ENCODE assay signal across 1 cellular context in the genomic region with DNA sequence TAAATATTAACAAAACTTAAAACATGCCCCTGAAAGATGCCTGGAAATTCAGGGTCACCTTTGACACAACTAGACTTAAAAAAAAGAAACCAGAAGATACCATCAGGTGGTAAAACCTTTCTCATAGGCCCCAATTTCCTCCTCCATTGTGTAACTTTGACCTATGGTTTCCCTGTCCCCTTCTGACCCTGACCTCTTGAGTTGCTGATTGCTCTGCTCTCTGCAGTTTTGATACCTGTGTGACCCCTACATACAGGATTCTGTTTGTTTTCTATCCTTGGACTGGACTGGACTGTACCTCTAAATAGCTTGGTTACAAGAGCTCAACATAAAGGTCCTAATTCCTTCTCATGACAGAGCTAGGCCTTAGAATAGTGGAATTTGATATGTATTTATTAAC.
A peak's percentile ranks its signal among the peaks of the same experiment; 100 is the strongest.
TF ChIP-seq lines count a peak whose summit lies in the region.

No MANE protein-coding gene starts in this region.

TF ChIP-seq in HepG2, 621 proteins besides CTCF, POLR2A, EP300 and RAD21 (continued from another document and continues in another):
- TF ChIP-seq, protein P1, sequence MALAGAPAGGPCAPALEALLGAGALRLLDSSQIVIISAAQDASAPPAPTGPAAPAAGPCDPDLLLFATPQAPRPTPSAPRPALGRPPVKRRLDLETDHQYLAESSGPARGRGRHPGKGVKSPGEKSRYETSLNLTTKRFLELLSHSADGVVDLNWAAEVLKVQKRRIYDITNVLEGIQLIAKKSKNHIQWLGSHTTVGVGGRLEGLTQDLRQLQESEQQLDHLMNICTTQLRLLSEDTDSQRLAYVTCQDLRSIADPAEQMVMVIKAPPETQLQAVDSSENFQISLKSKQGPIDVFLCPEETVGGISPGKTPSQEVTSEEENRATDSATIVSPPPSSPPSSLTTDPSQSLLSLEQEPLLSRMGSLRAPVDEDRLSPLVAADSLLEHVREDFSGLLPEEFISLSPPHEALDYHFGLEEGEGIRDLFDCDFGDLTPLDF (CRISPR knock-in tag; IDR thresholded peaks at IDR 0.05): no peak
- TF ChIP-seq POLR2AphosphoS5 (IDR thresholded peaks at IDR 0.05; ENCODE audit: low read depth, low read length) (no peak), DNMT1 (CRISPR knock-in tag; IDR thresholded peaks at IDR 0.05) (no peak), SALL1 (CRISPR knock-in tag; IDR thresholded peaks at IDR 0.05) (peak; percentile 68; the same call in 1 of the 2 replicates), TBX3 (IDR thresholded peaks at IDR 0.05; ENCODE audit: borderline replicate concordance) (no peak), ZNF253 (CRISPR knock-in tag; IDR thresholded peaks at IDR 0.05; ENCODE audit: borderline replicate concordance) (no peak), ZNF263 (CRISPR knock-in tag; IDR thresholded peaks at IDR 0.05) (no peak), NR2F1 (CRISPR knock-in tag; IDR thresholded peaks at IDR 0.05) (peak; percentile 86 to 98), ELF3 (CRISPR knock-in tag; IDR thresholded peaks at IDR 0.05) (peak; percentile 51), ZEB1 (IDR thresholded peaks at IDR 0.05; ENCODE audit: insufficient replicate concordance, low read depth) (no peak), ONECUT2 (CRISPR knock-in tag; IDR thresholded peaks at IDR 0.05) (no peak), NR2F6 (IDR thresholded peaks at IDR 0.05) (peak; percentile 97), NR2F6 (CRISPR knock-in tag; IDR thresholded peaks at IDR 0.05) (peak; percentile 97), CEBPG (CRISPR knock-in tag; IDR thresholded peaks at IDR 0.05) (peak; percentile 70), ZNF333 (CRISPR knock-in tag; IDR thresholded peaks at IDR 0.05; ENCODE audit: borderline replicate concordance) (no peak), POGZ (CRISPR knock-in tag; IDR thresholded peaks at IDR 0.05) (peak; percentile 85), SOX6 (IDR thresholded peaks at IDR 0.05) (no peak), SOX6 (CRISPR knock-in tag; IDR thresholded peaks at IDR 0.05) (peak; percentile 74), ZNF558 (CRISPR knock-in tag; IDR thresholded peaks at IDR 0.05; ENCODE audit: borderline replicate concordance) (no peak), ZNF644 (CRISPR knock-in tag; IDR thresholded peaks at IDR 0.05; ENCODE audit: low read depth) (peak; percentile 78; the same call in 1 of the 2 replicates), ZNF282 (IDR thresholded peaks at IDR 0.05; ENCODE audit: partially characterized antibody) (no peak), BCL6 (CRISPR knock-in tag; IDR thresholded peaks at IDR 0.05) (peak; percentile 66; the same call in 1 of the 2 replicates), TCF7 (IDR thresholded peaks at IDR 0.05; ENCODE audit: low read depth) (0 out of 2 replicates have a peak, but pooled peaks have one; percentile 18), ZMAT3 (CRISPR knock-in tag; conservative IDR thresholded peaks at IDR 0.05) (no peak), THAP11 (CRISPR knock-in tag; IDR thresholded peaks at IDR 0.05) (0 out of 2 replicates have a peak, but pooled peaks have one; percentile 19), ZNF616 (CRISPR knock-in tag; IDR thresholded peaks at IDR 0.05; ENCODE audit: low read depth) (no peak), ZSCAN25 (CRISPR knock-in tag; IDR thresholded peaks at IDR 0.05) (no peak), KLF16 (CRISPR knock-in tag; IDR thresholded peaks at IDR 0.05) (0 out of 4 replicates have a peak, but pooled peaks of 1 of the 2 experiments have one; percentile 28), TMF1 (CRISPR knock-in tag; IDR thresholded peaks at IDR 0.05; ENCODE audit: low read depth) (no peak), TEAD2 (CRISPR knock-in tag; IDR thresholded peaks at IDR 0.05) (no peak), RXRA (CRISPR knock-in tag; IDR thresholded peaks at IDR 0.05) (no peak; the same call in 1 of the 2 replicates), FOXJ3 (CRISPR knock-in tag; IDR thresholded peaks at IDR 0.05; ENCODE audit: borderline replicate concordance) (peak; percentile 26; the same call in 1 of the 2 replicates), HNF4G (IDR thresholded peaks at IDR 0.05; ENCODE audit: borderline replicate concordance, low read depth, low read length) (peak; percentile 70), HNF4G (CRISPR knock-in tag; IDR thresholded peaks at IDR 0.05; ENCODE audit: borderline replicate concordance, low read depth) (0 out of 2 replicates have a peak, but pooled peaks have one; percentile 61), SYNCRIP (IDR thresholded peaks at IDR 0.05; ENCODE audit: insufficient read depth, low read depth, low read length) (no peak), ZNF383 (CRISPR knock-in tag; IDR thresholded peaks at IDR 0.05; ENCODE audit: borderline replicate concordance) (no peak)
- TF ChIP-seq, protein P2, sequence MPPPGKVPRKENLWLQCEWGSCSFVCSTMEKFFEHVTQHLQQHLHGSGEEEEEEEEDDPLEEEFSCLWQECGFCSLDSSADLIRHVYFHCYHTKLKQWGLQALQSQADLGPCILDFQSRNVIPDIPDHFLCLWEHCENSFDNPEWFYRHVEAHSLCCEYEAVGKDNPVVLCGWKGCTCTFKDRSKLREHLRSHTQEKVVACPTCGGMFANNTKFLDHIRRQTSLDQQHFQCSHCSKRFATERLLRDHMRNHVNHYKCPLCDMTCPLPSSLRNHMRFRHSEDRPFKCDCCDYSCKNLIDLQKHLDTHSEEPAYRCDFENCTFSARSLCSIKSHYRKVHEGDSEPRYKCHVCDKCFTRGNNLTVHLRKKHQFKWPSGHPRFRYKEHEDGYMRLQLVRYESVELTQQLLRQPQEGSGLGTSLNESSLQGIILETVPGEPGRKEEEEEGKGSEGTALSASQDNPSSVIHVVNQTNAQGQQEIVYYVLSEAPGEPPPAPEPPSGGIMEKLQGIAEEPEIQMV (CRISPR knock-in tag; IDR thresholded peaks at IDR 0.05; ENCODE audit: low read depth): no peak
- TF ChIP-seq, protein P3, sequence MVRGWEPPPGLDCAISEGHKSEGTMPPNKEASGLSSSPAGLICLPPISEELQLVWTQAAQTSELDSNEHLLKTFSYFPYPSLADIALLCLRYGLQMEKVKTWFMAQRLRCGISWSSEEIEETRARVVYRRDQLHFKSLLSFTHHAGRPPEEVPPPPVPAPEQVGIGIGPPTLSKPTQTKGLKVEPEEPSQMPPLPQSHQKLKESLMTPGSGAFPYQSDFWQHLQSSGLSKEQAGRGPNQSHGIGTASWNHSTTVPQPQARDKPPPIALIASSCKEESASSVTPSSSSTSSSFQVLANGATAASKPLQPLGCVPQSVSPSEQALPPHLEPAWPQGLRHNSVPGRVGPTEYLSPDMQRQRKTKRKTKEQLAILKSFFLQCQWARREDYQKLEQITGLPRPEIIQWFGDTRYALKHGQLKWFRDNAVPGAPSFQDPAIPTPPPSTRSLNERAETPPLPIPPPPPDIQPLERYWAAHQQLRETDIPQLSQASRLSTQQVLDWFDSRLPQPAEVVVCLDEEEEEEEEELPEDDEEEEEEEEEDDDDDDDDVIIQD (CRISPR knock-in tag; IDR thresholded peaks at IDR 0.05; ENCODE audit: low read depth): peak; percentile 98
- TF ChIP-seq, protein P4, sequence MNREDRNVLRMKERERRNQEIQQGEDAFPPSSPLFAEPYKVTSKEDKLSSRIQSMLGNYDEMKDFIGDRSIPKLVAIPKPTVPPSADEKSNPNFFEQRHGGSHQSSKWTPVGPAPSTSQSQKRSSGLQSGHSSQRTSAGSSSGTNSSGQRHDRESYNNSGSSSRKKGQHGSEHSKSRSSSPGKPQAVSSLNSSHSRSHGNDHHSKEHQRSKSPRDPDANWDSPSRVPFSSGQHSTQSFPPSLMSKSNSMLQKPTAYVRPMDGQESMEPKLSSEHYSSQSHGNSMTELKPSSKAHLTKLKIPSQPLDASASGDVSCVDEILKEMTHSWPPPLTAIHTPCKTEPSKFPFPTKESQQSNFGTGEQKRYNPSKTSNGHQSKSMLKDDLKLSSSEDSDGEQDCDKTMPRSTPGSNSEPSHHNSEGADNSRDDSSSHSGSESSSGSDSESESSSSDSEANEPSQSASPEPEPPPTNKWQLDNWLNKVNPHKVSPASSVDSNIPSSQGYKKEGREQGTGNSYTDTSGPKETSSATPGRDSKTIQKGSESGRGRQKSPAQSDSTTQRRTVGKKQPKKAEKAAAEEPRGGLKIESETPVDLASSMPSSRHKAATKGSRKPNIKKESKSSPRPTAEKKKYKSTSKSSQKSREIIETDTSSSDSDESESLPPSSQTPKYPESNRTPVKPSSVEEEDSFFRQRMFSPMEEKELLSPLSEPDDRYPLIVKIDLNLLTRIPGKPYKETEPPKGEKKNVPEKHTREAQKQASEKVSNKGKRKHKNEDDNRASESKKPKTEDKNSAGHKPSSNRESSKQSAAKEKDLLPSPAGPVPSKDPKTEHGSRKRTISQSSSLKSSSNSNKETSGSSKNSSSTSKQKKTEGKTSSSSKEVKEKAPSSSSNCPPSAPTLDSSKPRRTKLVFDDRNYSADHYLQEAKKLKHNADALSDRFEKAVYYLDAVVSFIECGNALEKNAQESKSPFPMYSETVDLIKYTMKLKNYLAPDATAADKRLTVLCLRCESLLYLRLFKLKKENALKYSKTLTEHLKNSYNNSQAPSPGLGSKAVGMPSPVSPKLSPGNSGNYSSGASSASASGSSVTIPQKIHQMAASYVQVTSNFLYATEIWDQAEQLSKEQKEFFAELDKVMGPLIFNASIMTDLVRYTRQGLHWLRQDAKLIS (CRISPR knock-in tag; IDR thresholded peaks at IDR 0.05): no peak
- TF ChIP-seq, protein P5, sequence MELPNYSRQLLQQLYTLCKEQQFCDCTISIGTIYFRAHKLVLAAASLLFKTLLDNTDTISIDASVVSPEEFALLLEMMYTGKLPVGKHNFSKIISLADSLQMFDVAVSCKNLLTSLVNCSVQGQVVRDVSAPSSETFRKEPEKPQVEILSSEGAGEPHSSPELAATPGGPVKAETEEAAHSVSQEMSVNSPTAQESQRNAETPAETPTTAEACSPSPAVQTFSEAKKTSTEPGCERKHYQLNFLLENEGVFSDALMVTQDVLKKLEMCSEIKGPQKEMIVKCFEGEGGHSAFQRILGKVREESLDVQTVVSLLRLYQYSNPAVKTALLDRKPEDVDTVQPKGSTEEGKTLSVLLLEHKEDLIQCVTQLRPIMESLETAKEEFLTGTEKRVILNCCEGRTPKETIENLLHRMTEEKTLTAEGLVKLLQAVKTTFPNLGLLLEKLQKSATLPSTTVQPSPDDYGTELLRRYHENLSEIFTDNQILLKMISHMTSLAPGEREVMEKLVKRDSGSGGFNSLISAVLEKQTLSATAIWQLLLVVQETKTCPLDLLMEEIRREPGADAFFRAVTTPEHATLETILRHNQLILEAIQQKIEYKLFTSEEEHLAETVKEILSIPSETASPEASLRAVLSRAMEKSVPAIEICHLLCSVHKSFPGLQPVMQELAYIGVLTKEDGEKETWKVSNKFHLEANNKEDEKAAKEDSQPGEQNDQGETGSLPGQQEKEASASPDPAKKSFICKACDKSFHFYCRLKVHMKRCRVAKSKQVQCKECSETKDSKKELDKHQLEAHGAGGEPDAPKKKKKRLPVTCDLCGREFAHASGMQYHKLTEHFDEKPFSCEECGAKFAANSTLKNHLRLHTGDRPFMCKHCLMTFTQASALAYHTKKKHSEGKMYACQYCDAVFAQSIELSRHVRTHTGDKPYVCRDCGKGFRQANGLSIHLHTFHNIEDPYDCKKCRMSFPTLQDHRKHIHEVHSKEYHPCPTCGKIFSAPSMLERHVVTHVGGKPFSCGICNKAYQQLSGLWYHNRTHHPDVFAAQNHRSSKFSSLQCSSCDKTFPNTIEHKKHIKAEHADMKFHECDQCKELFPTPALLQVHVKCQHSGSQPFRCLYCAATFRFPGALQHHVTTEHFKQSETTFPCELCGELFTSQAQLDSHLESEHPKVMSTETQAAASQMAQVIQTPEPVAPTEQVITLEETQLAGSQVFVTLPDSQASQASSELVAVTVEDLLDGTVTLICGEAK (IDR thresholded peaks at IDR 0.05): no peak
- TF ChIP-seq, protein P5 (CRISPR knock-in tag; IDR thresholded peaks at IDR 0.05): no peak
- TF ChIP-seq, protein P6, sequence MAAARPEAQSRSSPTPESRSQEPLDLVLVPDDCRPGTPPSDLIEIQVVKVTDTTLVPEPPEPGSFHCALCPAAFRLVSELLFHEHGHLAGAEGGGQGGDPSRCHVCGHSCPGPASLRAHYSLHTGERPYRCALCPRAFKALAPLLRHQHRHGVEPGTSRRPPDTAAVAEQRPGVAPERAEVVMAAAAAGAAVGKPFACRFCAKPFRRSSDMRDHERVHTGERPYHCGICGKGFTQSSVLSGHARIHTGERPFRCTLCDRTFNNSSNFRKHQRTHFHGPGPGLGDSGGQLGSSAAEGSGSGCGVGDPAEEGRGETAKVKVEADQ (CRISPR knock-in tag; IDR thresholded peaks at IDR 0.05; ENCODE audit: borderline replicate concordance): no peak
- TF ChIP-seq, protein P7, sequence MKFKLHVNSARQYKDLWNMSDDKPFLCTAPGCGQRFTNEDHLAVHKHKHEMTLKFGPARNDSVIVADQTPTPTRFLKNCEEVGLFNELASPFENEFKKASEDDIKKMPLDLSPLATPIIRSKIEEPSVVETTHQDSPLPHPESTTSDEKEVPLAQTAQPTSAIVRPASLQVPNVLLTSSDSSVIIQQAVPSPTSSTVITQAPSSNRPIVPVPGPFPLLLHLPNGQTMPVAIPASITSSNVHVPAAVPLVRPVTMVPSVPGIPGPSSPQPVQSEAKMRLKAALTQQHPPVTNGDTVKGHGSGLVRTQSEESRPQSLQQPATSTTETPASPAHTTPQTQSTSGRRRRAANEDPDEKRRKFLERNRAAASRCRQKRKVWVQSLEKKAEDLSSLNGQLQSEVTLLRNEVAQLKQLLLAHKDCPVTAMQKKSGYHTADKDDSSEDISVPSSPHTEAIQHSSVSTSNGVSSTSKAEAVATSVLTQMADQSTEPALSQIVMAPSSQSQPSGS (CRISPR knock-in tag; IDR thresholded peaks at IDR 0.05): 0 out of 2 replicates have a peak, but pooled peaks have one; percentile 13
